Comparison of ENCODE assay signal across 22 cellular contexts in genomic region chr1:175003521-175003920, GRCh38. TPM values are rescaled to one million over a fixed set of nuclear protein-coding genes. Genes with fewer than 3 reads are reported as not detected.
DNase-seq lines count a peak whose midpoint lies in the region; ATAC-seq and TF ChIP-seq lines count a peak whose summit lies in the region.
"Had no signal": no experiment of that assay in that cellular context is flagged by ENCODE, and none has a peak within 500 bp of the region (broad histone marks: within the 10 kb centered on the region; RNA-seq: fewer than 3 reads in every experiment).

No MANE protein-coding gene starts in this region.

- no peaks in the 10 kb centered on the region for H3K9me3 ChIP-seq in SK-N-MC (ENCODE audit: low read depth, low read length)
- no peaks in the 10 kb centered on the region for H3K9me3 ChIP-seq in hepatocyte (ENCODE audit: low read depth)
- H3K9me3 ChIP-seq in heart right ventricle: no peaks in the 10 kb centered on the region
- H3K9me3 ChIP-seq: BE2C, ovary, SK-N-SH, transverse colon had no signal

- H4K20me1 ChIP-seq in hepatocyte (ENCODE audit: insufficient read depth, poor library complexity, severe bottlenecking): peaks cover 14% of the 10 kb centered on the region

- H3K36me3 ChIP-seq in SK-N-MC (ENCODE audit: insufficient read depth, low read length): peaks cover 50% of the 10 kb centered on the region
- no peaks in the 10 kb centered on the region for H3K36me3 ChIP-seq in hepatocyte (replicated peaks; ENCODE audit: insufficient read depth, low read depth)
- H3K36me3 ChIP-seq in heart right ventricle: peaks cover 0 to 42% (median 7%) of the 10 kb centered on the region in 9 donors
- H3K36me3 ChIP-seq: ovary had no signal

- H3K27ac ChIP-seq in SK-N-MC: no peak overlapping the region
- no peak overlapping the region for H3K27ac ChIP-seq in hepatocyte
- H3K27ac ChIP-seq in heart right ventricle: no peak overlapping the region
- H3K27ac ChIP-seq: foreskin keratinocyte, ovary, transverse colon had no signal

- H3K4me2 ChIP-seq in hepatocyte: peak overlapping the region; percentile 2
- H3K4me2 ChIP-seq: SK-N-SH had no signal

- 91% methylated on average over 2 of the region's 2 CpGs for WGBS in hepatocyte (ENCODE audit: low lambda C conversion rate, missing lambda C conversion rate)
- WGBS in heart right ventricle, 2 donors: 68 to 75% methylated on average over 2 of the region's 2 CpGs

- H3K4me1 Mint-ChIP-seq in stimulated activated naive CD8-positive, alpha-beta T cell treated with anti-CD3 and anti-CD28 coated beads, Interleukin-15, Interleukin-2, amounts not matched to agents 100 ng/mL and 50 ng/mL, for 24 hours (ENCODE audit: low read depth): peaks cover 45% of the 10 kb centered on the region

- no peaks in the 10 kb centered on the region for H3K9me2 ChIP-seq in hepatocyte (replicated peaks; ENCODE audit: insufficient read depth)
- H3K9me2 ChIP-seq: SK-N-SH had no signal

- H3K4me3 ChIP-seq in SK-N-MC: peak overlapping the region; percentile 40
- no peak overlapping the region for H3K4me3 ChIP-seq in hepatocyte
- H3K4me3 ChIP-seq in heart right ventricle: no peak overlapping the region
- H3K4me3 ChIP-seq: cardiac muscle cell, ovary, transverse colon had no signal

- TF ChIP-seq CTCF in hepatocyte (IDR thresholded peaks at IDR 0.05; ENCODE audit: poor library complexity) (no peak), heart right ventricle (IDR thresholded peaks at IDR 0.05) (no peak)

- H3K9me3 Mint-ChIP-seq in stimulated activated naive CD8-positive, alpha-beta T cell treated with anti-CD3 and anti-CD28 coated beads, Interleukin-15, Interleukin-2, amounts not matched to agents 100 ng/mL and 50 ng/mL, for 24 hours: no peaks in the 10 kb centered on the region

- H3K27me3 ChIP-seq in hepatocyte (no peaks in the 10 kb centered on the region), heart right ventricle (no peaks in the 10 kb centered on the region)
- H3K27me3 ChIP-seq: BE2C, cardiac muscle cell, foreskin keratinocyte, ovary, transverse colon had no signal

- ATAC-seq in stimulated activated naive CD8-positive, alpha-beta T cell treated with anti-CD3 and anti-CD28 coated beads, Interleukin-15, Interleukin-2, amounts not matched to agents 100 U/mL and 50 U/mL, for 24 hours: no peak
- no peak for ATAC-seq in heart right ventricle
- ATAC-seq: foreskin keratinocyte, PC-3 had no signal

- peak overlapping the region; percentile 64 for H3K27ac Mint-ChIP-seq in stimulated activated naive CD8-positive, alpha-beta T cell treated with anti-CD3 and anti-CD28 coated beads, Interleukin-15, Interleukin-2, amounts not matched to agents 100 ng/mL and 50 ng/mL, for 24 hours

- intact Hi-C loops in heart right ventricle (cut with DNase I): no loop called here

- no peaks in the 10 kb centered on the region for H3K27me3 Mint-ChIP-seq in stimulated activated naive CD8-positive, alpha-beta T cell treated with anti-CD3 and anti-CD28 coated beads, Interleukin-15, Interleukin-2, amounts not matched to agents 100 ng/mL and 50 ng/mL, for 24 hours

- H2AFZ ChIP-seq in hepatocyte: no peak overlapping the region

- peaks cover 84% of the 10 kb centered on the region for H3K79me2 ChIP-seq in hepatocyte

- H3K4me1 ChIP-seq in hepatocyte (ENCODE audit: insufficient read depth) (peaks cover 12% of the 10 kb centered on the region), heart right ventricle (peaks cover 0 to 45% (median 17%) of the 10 kb centered on the region in 9 donors)
- H3K4me1 ChIP-seq: BE2C had no signal

- H3K4me3 Mint-ChIP-seq in stimulated activated naive CD8-positive, alpha-beta T cell treated with anti-CD3 and anti-CD28 coated beads, Interleukin-15, Interleukin-2, amounts not matched to agents 100 ng/mL and 50 ng/mL, for 24 hours: peak overlapping the region; percentile 40

- peak overlapping the region; percentile 31 for H3K9ac ChIP-seq in SK-N-MC (ENCODE audit: insufficient read length)
- H3K9ac ChIP-seq: SK-N-SH had no signal

- no peak for DNase-seq in stimulated activated naive CD8-positive, alpha-beta T cell treated with anti-CD3 and anti-CD28 coated beads, Interleukin-15, Interleukin-2, amounts not matched to agents 100 U/mL and 50 U/mL, for 24 hours
- DNase-seq in SK-N-MC (ENCODE audit: low read depth, low spot score): no peak
- no peak for DNase-seq in hepatocyte (ENCODE audit: low spot score)
- DNase-seq in mucosa of gallbladder (ENCODE audit: low spot score): no peak
- DNase-seq in ureter (ENCODE audit: low spot score): no peak
- DNase-seq in heart right ventricle: no peak
- DNase-seq in GM19240 (ENCODE audit: insufficient read length, low spot score): no peak
- DNase-seq: activated CD4-positive, CD25-positive, alpha-beta regulatory T cell; activated effector memory CD4-positive, alpha-beta T cell treated with Interleukin-2 at 50 U/mL for 16 hours; BE2C; effector CD8-positive, alpha-beta T cell; EL; foreskin keratinocyte; mammary epithelial cell; NCI-H1417; NCI-H226; ovary; PC-3; SK-N-SH; transverse colon had no signal

- peaks cover 68% of the 10 kb centered on the region for H3K36me3 Mint-ChIP-seq in stimulated activated naive CD8-positive, alpha-beta T cell treated with anti-CD3 and anti-CD28 coated beads, Interleukin-15, Interleukin-2, amounts not matched to agents 100 ng/mL and 50 ng/mL, for 24 hours (ENCODE audit: low read depth)

RNA-seq across cellular contexts. Expression of gene CACYBP, which starts 3.8 kb away (rescaled TPM):
- total RNA-seq in hepatocyte: 81.7 and 100 TPM in 2 replicates
- polyA plus RNA-seq in hepatocyte: 79.6 and 100.0 TPM in 2 replicates
- total RNA-seq in mucosa of gallbladder: 78.1 TPM
- total RNA-seq in ureter: 54.1 TPM
- 10 to 100 TPM; 43.9 to 88.3 (median 53.1) TPM for total RNA-seq in heart right ventricle
- polyA plus RNA-seq in heart right ventricle: 100 to 1,000 TPM in 1 of 2 donors, 10 to 100 TPM in 1; 20.2 to 106 TPM

RNA-seq across cellular contexts. Expression of gene MRPS14, which starts 19.7 kb away (rescaled TPM):
- total RNA-seq in hepatocyte: 26.5 and 31.6 TPM in 2 replicates
- 60.1 and 65.8 TPM in 2 replicates for polyA plus RNA-seq in hepatocyte
- total RNA-seq in mucosa of gallbladder: 35.5 TPM
- 39.8 TPM for total RNA-seq in ureter
- total RNA-seq in heart right ventricle: 10 to 100 TPM; 20.2 to 31.5 (median 25.7) TPM
- 10 to 100 TPM in 1 of 2 donors, 1 to 10 TPM in 1; 8.9 to 26.8 TPM for polyA plus RNA-seq in heart right ventricle
